ENCODE assay signal across 1 cellular context in the genomic region with DNA sequence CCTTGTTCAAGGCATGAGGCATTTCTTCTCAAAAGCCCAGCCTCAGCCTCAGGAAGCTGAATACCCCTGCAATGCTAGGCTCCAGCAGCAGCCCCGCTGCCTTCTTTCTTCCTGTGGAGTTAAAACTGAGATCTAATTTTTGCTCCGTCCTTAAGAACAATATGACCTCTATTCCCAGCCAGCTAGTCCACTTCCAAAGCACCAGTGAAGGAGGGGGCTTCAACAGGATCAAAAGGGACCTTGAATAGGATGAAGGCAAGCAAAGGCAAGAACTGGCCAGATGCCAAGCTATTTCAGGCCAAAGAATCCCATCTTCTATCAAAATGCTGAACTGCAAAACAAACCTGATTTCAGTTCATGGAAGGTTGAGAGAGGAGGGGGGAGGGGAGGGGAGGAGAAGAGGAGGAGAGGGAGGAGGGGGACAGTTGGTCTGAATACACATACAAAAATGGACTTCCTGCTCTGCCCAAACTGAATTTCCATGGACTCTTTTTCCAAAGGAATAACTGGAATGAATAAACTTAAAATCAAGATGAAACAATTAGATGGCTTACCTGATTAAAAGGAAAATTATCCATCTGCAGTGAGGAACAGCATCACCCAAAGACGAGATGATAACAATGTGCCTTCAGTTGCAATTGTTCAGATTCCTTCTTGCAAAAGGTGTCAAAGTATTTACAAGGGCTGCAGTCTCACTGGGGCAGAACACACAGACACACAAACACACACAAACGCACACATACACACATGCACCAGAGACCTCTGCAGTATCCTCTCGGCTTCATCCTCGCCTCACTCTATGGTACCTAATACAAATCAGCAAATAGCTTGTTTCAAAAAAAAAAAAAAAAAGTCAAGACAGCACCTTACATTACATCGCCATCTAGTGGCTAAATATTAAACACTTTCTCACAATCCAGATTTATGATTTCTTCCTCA.
TF ChIP-seq lines count a peak whose summit lies in the region.

A gene (minus strand): TSS at position 804 of the 939 bp plus-strand sequence. CDS start 54,399 bp downstream, outside the sequence.

TF ChIP-seq in endothelial cell of umbilical vein, 7 proteins besides CTCF, POLR2A, EP300 and RAD21 (continued from another document):
- TF ChIP-seq POLR2AphosphoS5 (IDR thresholded peaks at IDR 0.05; ENCODE audit: insufficient read depth, low read depth, low read length) (no peak), FOS (IDR thresholded peaks at IDR 0.05; ENCODE audit: borderline replicate concordance, insufficient read depth, low read length) (no peak), MYC (IDR thresholded peaks at IDR 0.05; ENCODE audit: low read depth, low read length) (no peak), EZH2 (IDR thresholded peaks at IDR 0.05; ENCODE audit: borderline replicate concordance, low read depth, low read length, severe bottlenecking) (no peak)
- TF ChIP-seq, protein P1, sequence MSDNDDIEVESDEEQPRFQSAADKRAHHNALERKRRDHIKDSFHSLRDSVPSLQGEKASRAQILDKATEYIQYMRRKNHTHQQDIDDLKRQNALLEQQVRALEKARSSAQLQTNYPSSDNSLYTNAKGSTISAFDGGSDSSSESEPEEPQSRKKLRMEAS (IDR thresholded peaks at IDR 0.05; ENCODE audit: insufficient read depth, insufficient read length) = no peak
